In genomic region chr4:86482851-86483490, GRCh38 we compare ENCODE assay signal across 9 cellular contexts.
DNase-seq lines count a peak whose midpoint lies in the region; ATAC-seq and TF ChIP-seq lines count a peak whose summit lies in the region.
"Had no signal": no experiment of that assay in that cellular context is flagged by ENCODE, and none has a peak within 500 bp of the region (broad histone marks: within the 10 kb centered on the region; RNA-seq: fewer than 3 reads in every experiment).

No MANE protein-coding gene starts in this region.

- intact Hi-C loops in CD8-positive, alpha-beta T cell (cut with DNase I, micrococcal nuclease): no loop called here

- DNase-seq in HAP-1 (ENCODE audit: low spot score in 2 of 2): peak; percentile 88 to 100
- DNase-seq in NOMO-1 (lab: John Stamatoyannopoulos, UW; ENCODE audit: unreplicated experiment in 2 of 2): peak; percentile 43 to 73
- DNase-seq in endothelial cell (ENCODE audit: low spot score): peak; percentile 52
- no peak for DNase-seq in osteocyte (ENCODE audit: extremely low spot score, unreplicated experiment)
- DNase-seq in NCI-H2196 (lab: John Stamatoyannopoulos, UW; ENCODE audit: unreplicated experiment): no peak
- DNase-seq in activated CD4-positive, alpha-beta T cell treated with anti-CD3 and anti-CD28 coated beads, Interleukin-2, amount 50 U/mL, for 4 hours: no peak
- no peak for DNase-seq in CD8-positive, alpha-beta T cell
- DNase-seq: activated gamma-delta T cell treated with Interleukin-2 at 50 U/mL for 16 hours had no signal

- H3K4me3 ChIP-seq in HAP-1: no peak overlapping the region
- no peak overlapping the region for H3K4me3 ChIP-seq in CD8-positive, alpha-beta T cell (ENCODE audit: low read depth, low read length)

- no peak for TF ChIP-seq POLR2A in GM18505 (IDR thresholded peaks at IDR 0.05; ENCODE audit: borderline replicate concordance, extremely low read depth, insufficient read depth, insufficient read length)

- H3K4me1 Mint-ChIP-seq in endothelial cell (ENCODE audit: unreplicated experiment) (peaks cover 21% of the 10 kb centered on the region), osteocyte (ENCODE audit: unreplicated experiment) (peaks cover 11% of the 10 kb centered on the region)
- H3K4me1 Mint-ChIP-seq in CD8-positive, alpha-beta T cell (ENCODE audit: low read depth): peaks cover 10% of the 10 kb centered on the region

- POLR2A ChIA-PET in CD8-positive, alpha-beta T cell (lab: Charles Lee): no interaction called here

- H3K27me3 ChIP-seq in HAP-1 (ENCODE audit: low read depth): no peaks in the 10 kb centered on the region
- H3K27me3 ChIP-seq in CD8-positive, alpha-beta T cell (ENCODE audit: insufficient read depth, low read length): no peaks in the 10 kb centered on the region

- H3K9me3 ChIP-seq in HAP-1: no peaks in the 10 kb centered on the region
- H3K9me3 ChIP-seq in CD8-positive, alpha-beta T cell (ENCODE audit: low read length): no peaks in the 10 kb centered on the region

- ATAC-seq in GM18505 (IDR thresholded peaks at IDR 0.05; ENCODE audit: unreplicated experiment): no peak
- no peak for ATAC-seq in CD8-positive, alpha-beta T cell

- TF ChIP-seq CTCF in endothelial cell (IDR thresholded peaks at IDR 0.05; ENCODE audit: unreplicated experiment) (peak; percentile 18), osteocyte (IDR thresholded peaks at IDR 0.05) (peak; percentile 59)
- TF ChIP-seq CTCF in CD8-positive, alpha-beta T cell (IDR thresholded peaks at IDR 0.05): no peak

- H3K36me3 Mint-ChIP-seq in endothelial cell (ENCODE audit: low read depth, unreplicated experiment) (no peaks in the 10 kb centered on the region), osteocyte (ENCODE audit: unreplicated experiment) (peaks cover 2% of the 10 kb centered on the region)
- H3K36me3 Mint-ChIP-seq in CD8-positive, alpha-beta T cell: no peaks in the 10 kb centered on the region

- no peaks in the 10 kb centered on the region for H3K36me3 ChIP-seq in HAP-1 (replicated peaks)
- H3K36me3 ChIP-seq in CD8-positive, alpha-beta T cell (ENCODE audit: insufficient read depth, low read length): no peaks in the 10 kb centered on the region

- H3K27me3 Mint-ChIP-seq in endothelial cell (ENCODE audit: unreplicated experiment) (peaks cover 4% of the 10 kb centered on the region), osteocyte (ENCODE audit: unreplicated experiment) (no peaks in the 10 kb centered on the region)
- H3K27me3 Mint-ChIP-seq in CD8-positive, alpha-beta T cell (ENCODE audit: low read depth): no peaks in the 10 kb centered on the region

- H3K27ac Mint-ChIP-seq in endothelial cell (ENCODE audit: unreplicated experiment) (peak overlapping the region; percentile 79), osteocyte (ENCODE audit: unreplicated experiment) (peak overlapping the region; percentile 90)
- H3K27ac Mint-ChIP-seq in CD8-positive, alpha-beta T cell: no peak overlapping the region

- CTCF ChIA-PET in CD8-positive, alpha-beta T cell (lab: Charles Lee): interaction anchor here (0.9 to 1.3 kb wide), 2 partner anchors 13 to 16 kb away, joined by 4 to 5 read pairs; no protein-coding TSS in a partner anchor

- in situ Hi-C loops in HAP-1 (cut with MboI; ENCODE audit: low sequenced_read_pairs): no loop called here

- no peak overlapping the region for H3K27ac ChIP-seq in CD8-positive, alpha-beta T cell (ENCODE audit: low read depth, low read length)

- H3K9me3 Mint-ChIP-seq in endothelial cell (ENCODE audit: unreplicated experiment) (no peaks in the 10 kb centered on the region), osteocyte (ENCODE audit: unreplicated experiment) (no peaks in the 10 kb centered on the region)
- no peaks in the 10 kb centered on the region for H3K9me3 Mint-ChIP-seq in CD8-positive, alpha-beta T cell

- peaks cover 49% of the 10 kb centered on the region for H3K4me1 ChIP-seq in HAP-1
- H3K4me1 ChIP-seq in CD8-positive, alpha-beta T cell (ENCODE audit: insufficient read depth, low read length): no peaks in the 10 kb centered on the region

- H3K4me3 Mint-ChIP-seq in endothelial cell (ENCODE audit: unreplicated experiment): peak overlapping the region; percentile 38
- peak overlapping the region; percentile 66 for H3K4me3 Mint-ChIP-seq in osteocyte (ENCODE audit: unreplicated experiment)
- no peak overlapping the region for H3K4me3 Mint-ChIP-seq in CD8-positive, alpha-beta T cell

Comparison
In these comparisons a context has a peak if more than half of its experiments do, and no peak if none do; other contexts are left out.
1. DNase-seq: peak in HAP-1 (2 of 2), NOMO-1 (2 of 2) and endothelial cell (single experiment); none in osteocyte (single experiment), NCI-H2196 (single experiment), activated CD4-positive, alpha-beta T cell treated with anti-CD3 and anti-CD28 coated beads, Interleukin-2, amount 50 U/mL, for 4 hours (0 of 2) and CD8-positive, alpha-beta T cell (0 of 7).